1 cellular context compared by ENCODE assay signal in genomic region chr2:241441492-241441891, GRCh38.
TF ChIP-seq lines count a peak whose summit lies in the region.

No MANE protein-coding gene starts in this region.

TF ChIP-seq in GM12878, 131 proteins besides CTCF, POLR2A, EP300 and RAD21 (continued from another document):
- TF ChIP-seq RAD51 (IDR thresholded peaks at IDR 0.05) (no peak), SMAD5 (IDR thresholded peaks at IDR 0.05; ENCODE audit: low read depth) (no peak), RUNX3 (IDR thresholded peaks at IDR 0.05; ENCODE audit: low read length) (peak; percentile 84), CBFB (IDR thresholded peaks at IDR 0.05; ENCODE audit: low read depth) (0 out of 2 replicates have a peak, but pooled peaks have one; percentile 37), ZNF592 (IDR thresholded peaks at IDR 0.05) (no peak), CHD4 (IDR thresholded peaks at IDR 0.05) (no peak), ATF7 (IDR thresholded peaks at IDR 0.05; ENCODE audit: low read depth) (no peak), GABPA (IDR thresholded peaks at IDR 0.05; ENCODE audit: low read depth) (peak; percentile 67), TCF3 (IDR thresholded peaks at IDR 0.05; ENCODE audit: borderline replicate concordance, insufficient read depth, low read depth, low read length) (no peak), IRF3 (IDR thresholded peaks at IDR 0.05) (no peak), ELK1 (IDR thresholded peaks at IDR 0.05; ENCODE audit: low read depth, low read length) (no peak), SREBF1 (IDR thresholded peaks at IDR 0.05; ENCODE audit: low read length) (no peak), SREBF2 (IDR thresholded peaks at IDR 0.05; ENCODE audit: low read length) (no peak), RELB (IDR thresholded peaks at IDR 0.05; ENCODE audit: low read depth) (no peak), YBX1 (IDR thresholded peaks at IDR 0.05) (no peak), NKRF (conservative IDR thresholded peaks at IDR 0.05) (no peak), ZZZ3 (IDR thresholded peaks at IDR 0.05; ENCODE audit: control insufficient read depth, insufficient read length, low read depth) (no peak), CBX5 (IDR thresholded peaks at IDR 0.05; ENCODE audit: low read depth) (no peak), KDM1A (IDR thresholded peaks at IDR 0.05; ENCODE audit: borderline replicate concordance) (no peak), ETV6 (conservative IDR thresholded peaks at IDR 0.05 in 1 of 2, IDR thresholded peaks at IDR 0.05 in 1 of 2; ENCODE audit: borderline replicate concordance in 1 of 2, low read depth in 1 of 2) (peak in 1 of 2 experiments; percentile 90; a peak in 2 of 4 replicates), LARP7 (IDR thresholded peaks at IDR 0.05) (no peak), MYB (IDR thresholded peaks at IDR 0.05; ENCODE audit: borderline replicate concordance, low read depth, low read length) (no peak), PAX5 (IDR thresholded peaks at IDR 0.05; ENCODE audit: borderline replicate concordance, low read depth, low read length) (peak; percentile 41; the same call in 1 of the 2 replicates), HDAC2 (IDR thresholded peaks at IDR 0.05) (no peak), PML (IDR thresholded peaks at IDR 0.05; ENCODE audit: low read length) (no peak), TCF7 (IDR thresholded peaks at IDR 0.05; ENCODE audit: borderline replicate concordance) (no peak), ZBED1 (IDR thresholded peaks at IDR 0.05; ENCODE audit: borderline replicate concordance) (no peak)
- TF ChIP-seq, protein P1, sequence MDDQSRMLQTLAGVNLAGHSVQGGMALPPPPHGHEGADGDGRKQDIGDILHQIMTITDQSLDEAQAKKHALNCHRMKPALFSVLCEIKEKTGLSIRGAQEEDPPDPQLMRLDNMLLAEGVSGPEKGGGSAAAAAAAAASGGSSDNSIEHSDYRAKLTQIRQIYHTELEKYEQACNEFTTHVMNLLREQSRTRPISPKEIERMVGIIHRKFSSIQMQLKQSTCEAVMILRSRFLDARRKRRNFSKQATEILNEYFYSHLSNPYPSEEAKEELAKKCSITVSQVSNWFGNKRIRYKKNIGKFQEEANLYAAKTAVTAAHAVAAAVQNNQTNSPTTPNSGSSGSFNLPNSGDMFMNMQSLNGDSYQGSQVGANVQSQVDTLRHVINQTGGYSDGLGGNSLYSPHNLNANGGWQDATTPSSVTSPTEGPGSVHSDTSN (IDR thresholded peaks at IDR 0.05; ENCODE audit: insufficient replicate concordance, low read depth, low read length) = no peak
- TF ChIP-seq, protein P2, sequence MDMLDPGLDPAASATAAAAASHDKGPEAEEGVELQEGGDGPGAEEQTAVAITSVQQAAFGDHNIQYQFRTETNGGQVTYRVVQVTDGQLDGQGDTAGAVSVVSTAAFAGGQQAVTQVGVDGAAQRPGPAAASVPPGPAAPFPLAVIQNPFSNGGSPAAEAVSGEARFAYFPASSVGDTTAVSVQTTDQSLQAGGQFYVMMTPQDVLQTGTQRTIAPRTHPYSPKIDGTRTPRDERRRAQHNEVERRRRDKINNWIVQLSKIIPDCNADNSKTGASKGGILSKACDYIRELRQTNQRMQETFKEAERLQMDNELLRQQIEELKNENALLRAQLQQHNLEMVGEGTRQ (IDR thresholded peaks at IDR 0.05; ENCODE audit: borderline replicate concordance, low read depth, low read length) = no peak
- TF ChIP-seq, protein P3, sequence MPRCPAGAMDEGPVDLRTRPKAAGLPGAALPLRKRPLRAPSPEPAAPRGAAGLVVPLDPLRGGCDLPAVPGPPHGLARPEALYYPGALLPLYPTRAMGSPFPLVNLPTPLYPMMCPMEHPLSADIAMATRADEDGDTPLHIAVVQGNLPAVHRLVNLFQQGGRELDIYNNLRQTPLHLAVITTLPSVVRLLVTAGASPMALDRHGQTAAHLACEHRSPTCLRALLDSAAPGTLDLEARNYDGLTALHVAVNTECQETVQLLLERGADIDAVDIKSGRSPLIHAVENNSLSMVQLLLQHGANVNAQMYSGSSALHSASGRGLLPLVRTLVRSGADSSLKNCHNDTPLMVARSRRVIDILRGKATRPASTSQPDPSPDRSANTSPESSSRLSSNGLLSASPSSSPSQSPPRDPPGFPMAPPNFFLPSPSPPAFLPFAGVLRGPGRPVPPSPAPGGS (IDR thresholded peaks at IDR 0.05; ENCODE audit: borderline replicate concordance, insufficient read depth, low read depth, low read length, poor library complexity, severe bottlenecking) = no peak
- TF ChIP-seq, protein P4, sequence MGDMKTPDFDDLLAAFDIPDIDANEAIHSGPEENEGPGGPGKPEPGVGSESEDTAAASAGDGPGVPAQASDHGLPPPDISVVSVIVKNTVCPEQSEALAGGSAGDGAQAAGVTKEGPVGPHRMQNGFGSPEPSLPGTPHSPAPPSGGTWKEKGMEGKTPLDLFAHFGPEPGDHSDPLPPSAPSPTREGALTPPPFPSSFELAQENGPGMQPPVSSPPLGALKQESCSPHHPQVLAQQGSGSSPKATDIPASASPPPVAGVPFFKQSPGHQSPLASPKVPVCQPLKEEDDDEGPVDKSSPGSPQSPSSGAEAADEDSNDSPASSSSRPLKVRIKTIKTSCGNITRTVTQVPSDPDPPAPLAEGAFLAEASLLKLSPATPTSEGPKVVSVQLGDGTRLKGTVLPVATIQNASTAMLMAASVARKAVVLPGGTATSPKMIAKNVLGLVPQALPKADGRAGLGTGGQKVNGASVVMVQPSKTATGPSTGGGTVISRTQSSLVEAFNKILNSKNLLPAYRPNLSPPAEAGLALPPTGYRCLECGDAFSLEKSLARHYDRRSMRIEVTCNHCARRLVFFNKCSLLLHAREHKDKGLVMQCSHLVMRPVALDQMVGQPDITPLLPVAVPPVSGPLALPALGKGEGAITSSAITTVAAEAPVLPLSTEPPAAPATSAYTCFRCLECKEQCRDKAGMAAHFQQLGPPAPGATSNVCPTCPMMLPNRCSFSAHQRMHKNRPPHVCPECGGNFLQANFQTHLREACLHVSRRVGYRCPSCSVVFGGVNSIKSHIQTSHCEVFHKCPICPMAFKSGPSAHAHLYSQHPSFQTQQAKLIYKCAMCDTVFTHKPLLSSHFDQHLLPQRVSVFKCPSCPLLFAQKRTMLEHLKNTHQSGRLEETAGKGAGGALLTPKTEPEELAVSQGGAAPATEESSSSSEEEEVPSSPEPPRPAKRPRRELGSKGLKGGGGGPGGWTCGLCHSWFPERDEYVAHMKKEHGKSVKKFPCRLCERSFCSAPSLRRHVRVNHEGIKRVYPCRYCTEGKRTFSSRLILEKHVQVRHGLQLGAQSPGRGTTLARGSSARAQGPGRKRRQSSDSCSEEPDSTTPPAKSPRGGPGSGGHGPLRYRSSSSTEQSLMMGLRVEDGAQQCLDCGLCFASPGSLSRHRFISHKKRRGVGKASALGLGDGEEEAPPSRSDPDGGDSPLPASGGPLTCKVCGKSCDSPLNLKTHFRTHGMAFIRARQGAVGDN (IDR thresholded peaks at IDR 0.05) = no peak
- TF ChIP-seq, protein P5, sequence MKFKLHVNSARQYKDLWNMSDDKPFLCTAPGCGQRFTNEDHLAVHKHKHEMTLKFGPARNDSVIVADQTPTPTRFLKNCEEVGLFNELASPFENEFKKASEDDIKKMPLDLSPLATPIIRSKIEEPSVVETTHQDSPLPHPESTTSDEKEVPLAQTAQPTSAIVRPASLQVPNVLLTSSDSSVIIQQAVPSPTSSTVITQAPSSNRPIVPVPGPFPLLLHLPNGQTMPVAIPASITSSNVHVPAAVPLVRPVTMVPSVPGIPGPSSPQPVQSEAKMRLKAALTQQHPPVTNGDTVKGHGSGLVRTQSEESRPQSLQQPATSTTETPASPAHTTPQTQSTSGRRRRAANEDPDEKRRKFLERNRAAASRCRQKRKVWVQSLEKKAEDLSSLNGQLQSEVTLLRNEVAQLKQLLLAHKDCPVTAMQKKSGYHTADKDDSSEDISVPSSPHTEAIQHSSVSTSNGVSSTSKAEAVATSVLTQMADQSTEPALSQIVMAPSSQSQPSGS (IDR thresholded peaks at IDR 0.05; ENCODE audit: low read length) = no peak
TF ChIP-seq in GM12878: peak in this region for 6.
